In the genomic region with DNA sequence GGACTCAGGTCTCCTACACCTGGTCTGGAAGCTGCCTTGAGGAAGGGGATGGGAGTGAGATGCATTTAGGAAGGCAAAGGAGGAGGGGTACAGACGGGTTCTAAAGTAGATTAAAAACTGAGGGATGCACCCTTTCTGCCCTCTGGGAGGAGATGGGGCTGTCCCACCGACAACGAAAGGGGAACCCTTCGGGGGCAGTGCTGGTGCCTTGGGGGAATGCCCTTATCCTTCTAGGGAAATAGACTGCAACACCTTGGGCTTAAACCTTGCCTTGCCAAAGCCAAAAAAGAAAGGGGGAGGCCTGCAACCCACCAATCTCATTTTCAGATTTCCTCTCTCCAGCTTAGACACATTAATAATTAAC, we compare ENCODE assay signal across 8 cellular contexts.
DNase-seq lines count a peak whose midpoint lies in the region; ATAC-seq, FAIRE-seq and TF ChIP-seq lines count a peak whose summit lies in the region.

No MANE protein-coding gene starts in this region.

- H3K27me3 ChIP-seq in astrocyte (ENCODE audit: insufficient read depth, low read length) (peaks cover 39% of the 10 kb centered on the region), neural cell (ENCODE audit: insufficient read depth, low read depth, low read length) (peaks cover 19% of the 10 kb centered on the region)

- no peak for TF ChIP-seq RAD21 in neural cell (conservative IDR thresholded peaks at IDR 0.05)

- H3K9me3 Mint-ChIP-seq in astrocyte (ENCODE audit: unreplicated experiment), result peaks cover 3% of the 10 kb centered on the region

- H3K4me2 ChIP-seq in astrocyte (ENCODE audit: low read length), result peak overlapping the region; percentile 92
- H3K4me2 ChIP-seq in neural cell (ENCODE audit: low read length), result peak overlapping the region; percentile 60

- no peak overlapping the region for H2AFZ ChIP-seq in astrocyte (ENCODE audit: low read depth, low read length)
- peak overlapping the region; percentile 42 for H2AFZ ChIP-seq in neural cell (ENCODE audit: low read depth, low read length)

- peaks cover 26% of the 10 kb centered on the region for H3K27me3 Mint-ChIP-seq in astrocyte (ENCODE audit: low read depth, unreplicated experiment)

- peak; percentile 51 for ATAC-seq in GM18498 (IDR thresholded peaks at IDR 0.05; ENCODE audit: unreplicated experiment)
- peak; percentile 64 for ATAC-seq in HG02571 (IDR thresholded peaks at IDR 0.05; ENCODE audit: unreplicated experiment)
- ATAC-seq in SK-N-SH treated with all-trans-retinoic acid at 6 μM for 48 hours, result no peak

- no peaks in the 10 kb centered on the region for H3K9me3 ChIP-seq in astrocyte (ENCODE audit: insufficient read depth, low read depth, low read length)
- no peaks in the 10 kb centered on the region for H3K9me3 ChIP-seq in neural cell (ENCODE audit: low read length)

- H3K9ac ChIP-seq in astrocyte (ENCODE audit: low read length) (no peak overlapping the region), neural cell (ENCODE audit: low read length) (peak overlapping the region; percentile 73)

- H3K27ac ChIP-seq in astrocyte (ENCODE audit: low read depth, low read length) (no peak overlapping the region), neural cell (ENCODE audit: low read length) (peak overlapping the region; percentile 51)

- H4K20me1 ChIP-seq in astrocyte (ENCODE audit: insufficient read depth, low read length) (peaks cover 11% of the 10 kb centered on the region), neural cell (ENCODE audit: insufficient read depth) (no peaks in the 10 kb centered on the region)

- DNase-seq in astrocyte (ENCODE audit: low read depth), result no peak
- no peak for DNase-seq in central memory CD4-positive, alpha-beta T cell
- DNase-seq in cerebellar nuclear complex (lab: John Stamatoyannopoulos, UW), result no peak
- DNase-seq in stimulated activated CD8-positive, alpha-beta memory T cell treated with anti-CD3 and anti-CD28 coated beads, Interleukin-4, amount 100 ng/mL, for 48 hours, result no peak

- H3K36me3 Mint-ChIP-seq in astrocyte (ENCODE audit: low read depth, unreplicated experiment), result peaks cover 2% of the 10 kb centered on the region

- no peak for TF ChIP-seq EP300 in neural cell (conservative IDR thresholded peaks at IDR 0.05; ENCODE audit: poor library complexity, severe bottlenecking)

- no peaks in the 10 kb centered on the region for H3K9me2 ChIP-seq in neural cell (ENCODE audit: insufficient read depth, low read length)

- peaks cover 7% of the 10 kb centered on the region for H3K4me1 Mint-ChIP-seq in astrocyte (ENCODE audit: low read depth, unreplicated experiment)

- H3K4me3 ChIP-seq in astrocyte (ENCODE audit: insufficient read depth, low read depth, low read length), result peak overlapping the region; percentile 48
- peak overlapping the region; percentile 77 for H3K4me3 ChIP-seq in neural cell (ENCODE audit: low read length)

- no peak for FAIRE-seq in astrocyte (lab: Jason Lieb, UNC)

- peak overlapping the region; percentile 84 for H3K4me3 Mint-ChIP-seq in astrocyte (ENCODE audit: unreplicated experiment)

- no peak overlapping the region for H3K27ac Mint-ChIP-seq in astrocyte (ENCODE audit: unreplicated experiment)

- no peaks in the 10 kb centered on the region for H3K36me3 ChIP-seq in astrocyte (ENCODE audit: insufficient read depth, low read length)
- H3K36me3 ChIP-seq in neural cell (ENCODE audit: insufficient read depth, low read length), result no peaks in the 10 kb centered on the region

- H3K79me2 ChIP-seq in astrocyte (ENCODE audit: insufficient read depth, low read length), result no peaks in the 10 kb centered on the region
- peaks cover 22% of the 10 kb centered on the region for H3K79me2 ChIP-seq in neural cell (replicated peaks; ENCODE audit: insufficient read depth, low read length)

- H3K4me1 ChIP-seq in astrocyte (ENCODE audit: insufficient read depth, low read length), result peaks cover 6% of the 10 kb centered on the region

- H3F3A ChIP-seq in neural cell (ENCODE audit: insufficient read depth, low read length, poor library complexity, severe bottlenecking), result no peaks in the 10 kb centered on the region

- TF ChIP-seq CTCF in astrocyte (IDR thresholded peaks at IDR 0.05; ENCODE audit: insufficient read depth, low read depth, low read length), result no peak
- no peak for TF ChIP-seq CTCF in neural cell (IDR thresholded peaks at IDR 0.05; ENCODE audit: poor library complexity, severe bottlenecking)

TF ChIP-seq in neural cell, 6 proteins besides CTCF, POLR2A, EP300 and RAD21:
- TF ChIP-seq POLR2AphosphoS5 (IDR thresholded peaks at IDR 0.05) (no peak), MXI1 (conservative IDR thresholded peaks at IDR 0.05; ENCODE audit: poor library complexity, severe bottlenecking) (no peak), EZH2 (IDR thresholded peaks at IDR 0.05; ENCODE audit: borderline replicate concordance, insufficient read depth, low read length, poor library complexity, severe bottlenecking) (no peak), TAF1 (IDR thresholded peaks at IDR 0.05; ENCODE audit: low read depth) (no peak), SMC3 (conservative IDR thresholded peaks at IDR 0.05; ENCODE audit: poor library complexity) (no peak)
- TF ChIP-seq, protein P1, sequence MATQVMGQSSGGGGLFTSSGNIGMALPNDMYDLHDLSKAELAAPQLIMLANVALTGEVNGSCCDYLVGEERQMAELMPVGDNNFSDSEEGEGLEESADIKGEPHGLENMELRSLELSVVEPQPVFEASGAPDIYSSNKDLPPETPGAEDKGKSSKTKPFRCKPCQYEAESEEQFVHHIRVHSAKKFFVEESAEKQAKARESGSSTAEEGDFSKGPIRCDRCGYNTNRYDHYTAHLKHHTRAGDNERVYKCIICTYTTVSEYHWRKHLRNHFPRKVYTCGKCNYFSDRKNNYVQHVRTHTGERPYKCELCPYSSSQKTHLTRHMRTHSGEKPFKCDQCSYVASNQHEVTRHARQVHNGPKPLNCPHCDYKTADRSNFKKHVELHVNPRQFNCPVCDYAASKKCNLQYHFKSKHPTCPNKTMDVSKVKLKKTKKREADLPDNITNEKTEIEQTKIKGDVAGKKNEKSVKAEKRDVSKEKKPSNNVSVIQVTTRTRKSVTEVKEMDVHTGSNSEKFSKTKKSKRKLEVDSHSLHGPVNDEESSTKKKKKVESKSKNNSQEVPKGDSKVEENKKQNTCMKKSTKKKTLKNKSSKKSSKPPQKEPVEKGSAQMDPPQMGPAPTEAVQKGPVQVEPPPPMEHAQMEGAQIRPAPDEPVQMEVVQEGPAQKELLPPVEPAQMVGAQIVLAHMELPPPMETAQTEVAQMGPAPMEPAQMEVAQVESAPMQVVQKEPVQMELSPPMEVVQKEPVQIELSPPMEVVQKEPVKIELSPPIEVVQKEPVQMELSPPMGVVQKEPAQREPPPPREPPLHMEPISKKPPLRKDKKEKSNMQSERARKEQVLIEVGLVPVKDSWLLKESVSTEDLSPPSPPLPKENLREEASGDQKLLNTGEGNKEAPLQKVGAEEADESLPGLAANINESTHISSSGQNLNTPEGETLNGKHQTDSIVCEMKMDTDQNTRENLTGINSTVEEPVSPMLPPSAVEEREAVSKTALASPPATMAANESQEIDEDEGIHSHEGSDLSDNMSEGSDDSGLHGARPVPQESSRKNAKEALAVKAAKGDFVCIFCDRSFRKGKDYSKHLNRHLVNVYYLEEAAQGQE (IDR thresholded peaks at IDR 0.05; ENCODE audit: borderline replicate concordance), result no peak

TF ChIP-seq in SK-N-SH treated with all-trans-retinoic acid at 6 μM for 48 hours, 23 proteins besides CTCF, POLR2A, EP300 and RAD21 (continues in another document):
- TF ChIP-seq, protein P2, sequence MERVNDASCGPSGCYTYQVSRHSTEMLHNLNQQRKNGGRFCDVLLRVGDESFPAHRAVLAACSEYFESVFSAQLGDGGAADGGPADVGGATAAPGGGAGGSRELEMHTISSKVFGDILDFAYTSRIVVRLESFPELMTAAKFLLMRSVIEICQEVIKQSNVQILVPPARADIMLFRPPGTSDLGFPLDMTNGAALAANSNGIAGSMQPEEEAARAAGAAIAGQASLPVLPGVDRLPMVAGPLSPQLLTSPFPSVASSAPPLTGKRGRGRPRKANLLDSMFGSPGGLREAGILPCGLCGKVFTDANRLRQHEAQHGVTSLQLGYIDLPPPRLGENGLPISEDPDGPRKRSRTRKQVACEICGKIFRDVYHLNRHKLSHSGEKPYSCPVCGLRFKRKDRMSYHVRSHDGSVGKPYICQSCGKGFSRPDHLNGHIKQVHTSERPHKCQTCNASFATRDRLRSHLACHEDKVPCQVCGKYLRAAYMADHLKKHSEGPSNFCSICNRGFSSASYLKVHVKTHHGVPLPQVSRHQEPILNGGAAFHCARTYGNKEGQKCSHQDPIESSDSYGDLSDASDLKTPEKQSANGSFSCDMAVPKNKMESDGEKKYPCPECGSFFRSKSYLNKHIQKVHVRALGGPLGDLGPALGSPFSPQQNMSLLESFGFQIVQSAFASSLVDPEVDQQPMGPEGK (CRISPR knock-in tag; IDR thresholded peaks at IDR 0.05; ENCODE audit: borderline replicate concordance), result no peak
- no peak for TF ChIP-seq BACH2 (CRISPR knock-in tag; IDR thresholded peaks at IDR 0.05; ENCODE audit: borderline replicate concordance)
- TF ChIP-seq ZNF8 (CRISPR knock-in tag; IDR thresholded peaks at IDR 0.05), result no peak
- no peak for TF ChIP-seq ISL1 (CRISPR knock-in tag; IDR thresholded peaks at IDR 0.05)
- TF ChIP-seq PPARA (CRISPR knock-in tag; IDR thresholded peaks at IDR 0.05; ENCODE audit: borderline replicate concordance), result no peak
- TF ChIP-seq, protein P3, sequence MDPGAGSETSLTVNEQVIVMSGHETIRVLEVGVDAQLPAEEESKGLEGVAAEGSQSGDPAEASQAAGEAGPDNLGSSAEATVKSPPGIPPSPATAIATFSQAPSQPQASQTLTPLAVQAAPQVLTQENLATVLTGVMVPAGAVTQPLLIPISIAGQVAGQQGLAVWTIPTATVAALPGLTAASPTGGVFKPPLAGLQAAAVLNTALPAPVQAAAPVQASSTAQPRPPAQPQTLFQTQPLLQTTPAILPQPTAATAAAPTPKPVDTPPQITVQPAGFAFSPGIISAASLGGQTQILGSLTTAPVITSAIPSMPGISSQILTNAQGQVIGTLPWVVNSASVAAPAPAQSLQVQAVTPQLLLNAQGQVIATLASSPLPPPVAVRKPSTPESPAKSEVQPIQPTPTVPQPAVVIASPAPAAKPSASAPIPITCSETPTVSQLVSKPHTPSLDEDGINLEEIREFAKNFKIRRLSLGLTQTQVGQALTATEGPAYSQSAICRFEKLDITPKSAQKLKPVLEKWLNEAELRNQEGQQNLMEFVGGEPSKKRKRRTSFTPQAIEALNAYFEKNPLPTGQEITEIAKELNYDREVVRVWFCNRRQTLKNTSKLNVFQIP (CRISPR knock-in tag; IDR thresholded peaks at IDR 0.05; ENCODE audit: borderline replicate concordance, low read depth), result no peak
- TF ChIP-seq SNAI2 (CRISPR knock-in tag; IDR thresholded peaks at IDR 0.05), result no peak
- TF ChIP-seq ESRRG (CRISPR knock-in tag; IDR thresholded peaks at IDR 0.05), result no peak
- no peak for TF ChIP-seq ZFP30 (CRISPR knock-in tag; IDR thresholded peaks at IDR 0.05)
- TF ChIP-seq ARNTL (CRISPR knock-in tag; IDR thresholded peaks at IDR 0.05; ENCODE audit: borderline replicate concordance, low read depth), result no peak
- no peak for TF ChIP-seq TCF4 (CRISPR knock-in tag; IDR thresholded peaks at IDR 0.05; ENCODE audit: borderline replicate concordance)
- no peak for TF ChIP-seq RARB (CRISPR knock-in tag; IDR thresholded peaks at IDR 0.05)
- no peak for TF ChIP-seq ZNF70 (CRISPR knock-in tag; IDR thresholded peaks at IDR 0.05)
- no peak for TF ChIP-seq ZC3H10 (CRISPR knock-in tag; IDR thresholded peaks at IDR 0.05)
